Comparison of ENCODE assay signal across 8 cellular contexts in the genomic region with DNA sequence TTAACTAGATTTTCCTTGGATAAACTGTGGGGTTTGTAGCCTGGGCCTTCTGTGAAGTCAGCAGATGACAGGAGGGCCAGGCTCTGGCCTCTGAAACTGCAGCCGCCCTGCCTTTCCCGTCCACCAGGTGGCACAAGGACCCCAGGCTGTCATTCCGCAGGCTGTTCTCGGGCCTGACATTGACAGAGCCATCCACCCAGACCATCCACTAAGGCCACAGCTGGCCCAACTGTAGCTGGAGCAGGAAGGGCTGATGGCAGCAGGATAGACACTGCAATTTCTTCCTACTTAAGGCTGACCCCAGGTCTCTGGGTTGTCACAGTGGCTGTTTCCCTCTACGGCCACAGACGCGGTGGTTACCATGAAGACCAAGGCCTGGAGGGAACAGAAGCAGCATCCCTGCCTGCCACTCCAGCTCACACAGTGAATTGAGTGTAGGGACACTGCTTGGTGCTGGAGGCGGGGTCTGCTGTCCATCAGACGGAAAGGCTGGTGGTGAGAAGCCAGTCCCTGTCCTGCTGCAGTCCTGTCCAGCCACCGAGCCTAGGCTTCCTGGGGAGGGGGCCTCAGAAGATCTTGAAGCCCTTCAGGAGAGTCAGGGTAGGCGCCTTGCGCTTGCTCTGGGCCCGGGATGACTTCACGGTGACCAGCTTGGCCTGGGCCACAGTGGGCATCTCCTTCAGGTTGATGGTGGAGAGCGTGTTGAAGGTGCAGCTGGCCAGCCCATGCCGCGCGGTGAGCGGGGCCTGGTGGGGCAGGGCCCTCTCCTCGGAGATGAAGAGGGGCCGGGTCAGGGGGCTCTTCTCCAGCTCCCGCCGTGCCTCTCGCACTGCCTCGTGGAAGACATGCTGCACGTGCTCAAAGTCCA.
A peak's percentile ranks its signal among the peaks of the same experiment; 100 is the strongest.
DNase-seq lines count a peak whose midpoint lies in the region; ATAC-seq and TF ChIP-seq lines count a peak whose summit lies in the region.

No MANE protein-coding gene starts in this region.

- no peaks in the 10 kb centered on the region for H3K9me3 ChIP-seq in parathyroid adenoma (ENCODE audit: control insufficient read depth, low read length)

- H3K4me2 ChIP-seq in parathyroid adenoma (ENCODE audit: low read length), result no peak overlapping the region

- H3K9ac ChIP-seq in parathyroid adenoma, result no peak overlapping the region

- no peaks in the 10 kb centered on the region for H3K4me1 ChIP-seq in parathyroid adenoma

- DNase-seq in EL (peak; percentile 64), HuH-7 (ENCODE audit: low spot score) (peak; percentile 92), RKO (ENCODE audit: low spot score) (peak; percentile 66), glomerular visceral epithelial cell (ENCODE audit: extremely low spot score) (peak; percentile 78)
- peak; percentile 50 for DNase-seq in activated naive CD4-positive, alpha-beta T cell treated with Interleukin-2 at 50 U/mL for 16 hours

- H3K4me3 ChIP-seq in parathyroid adenoma (ENCODE audit: low read depth, low read length), result no peak overlapping the region

- no peak for ATAC-seq in GM21367 (IDR thresholded peaks at IDR 0.05; ENCODE audit: unreplicated experiment)
- no peak for ATAC-seq in GM18520 (IDR thresholded peaks at IDR 0.05; ENCODE audit: unreplicated experiment)

- H3K27ac ChIP-seq in parathyroid adenoma, result no peak overlapping the region

- peak; percentile 76 for TF ChIP-seq CTCF in parathyroid adenoma (IDR thresholded peaks at IDR 0.05)

- H2AFZ ChIP-seq in parathyroid adenoma, result no peak overlapping the region

- H3K27me3 ChIP-seq in parathyroid adenoma (ENCODE audit: control insufficient read depth, insufficient read depth, low read length), result no peaks in the 10 kb centered on the region

- no peaks in the 10 kb centered on the region for H3K79me2 ChIP-seq in parathyroid adenoma

- no peaks in the 10 kb centered on the region for H3K36me3 ChIP-seq in parathyroid adenoma (ENCODE audit: control insufficient read depth, insufficient read depth, low read length)
